Comparison of ENCODE assay signal across 9 cellular contexts in the genomic region with DNA sequence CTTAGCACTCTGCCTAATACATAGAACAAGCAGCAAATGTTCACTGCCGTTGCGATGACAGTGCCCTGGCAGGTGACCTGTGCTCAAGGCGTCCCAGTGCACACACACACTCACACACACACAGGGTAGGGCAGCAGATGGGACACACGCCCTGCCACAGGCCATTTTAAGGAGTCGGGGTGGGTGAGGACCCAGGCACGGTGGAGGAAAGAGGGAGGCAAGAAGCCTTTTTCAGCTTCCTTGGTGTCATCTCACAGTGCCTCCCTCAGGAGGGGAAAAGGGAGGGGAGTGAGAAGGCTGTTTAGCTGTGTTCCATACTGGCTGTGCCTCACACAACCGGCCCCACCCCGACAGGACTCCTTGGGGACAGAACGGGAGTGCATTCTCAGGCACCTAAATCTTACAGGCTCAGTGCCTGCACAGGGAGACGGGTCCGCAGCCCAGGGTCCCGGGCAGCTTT. TPM values are rescaled to one million over a fixed set of nuclear protein-coding genes. Genes with fewer than 3 reads are reported as not detected.
DNase-seq lines count a peak whose midpoint lies in the region; ATAC-seq, FAIRE-seq and TF ChIP-seq lines count a peak whose summit lies in the region.
"Had no signal": no experiment of that assay in that cellular context is flagged by ENCODE, and none has a peak within 500 bp of the region (broad histone marks: within the 10 kb centered on the region; RNA-seq: fewer than 3 reads in every experiment).

No MANE protein-coding gene starts in this region.

- H3K9me3 ChIP-seq in HUES6 (ENCODE audit: control insufficient read depth, insufficient read depth, low read depth, low read length) (no peaks in the 10 kb centered on the region), astrocyte (ENCODE audit: insufficient read depth, low read depth, low read length) (no peaks in the 10 kb centered on the region), left lung (no peaks in the 10 kb centered on the region), smooth muscle cell (replicated peaks; ENCODE audit: low read depth) (no peaks in the 10 kb centered on the region)

- peaks cover 60% of the 10 kb centered on the region for H3K27me3 Mint-ChIP-seq in astrocyte (ENCODE audit: low read depth, unreplicated experiment)

- no peak for TF ChIP-seq CTCF in astrocyte (IDR thresholded peaks at IDR 0.05; ENCODE audit: insufficient read depth, low read depth, low read length)
- no peak for TF ChIP-seq CTCF in left lung (IDR thresholded peaks at IDR 0.05)
- no peak for TF ChIP-seq CTCF in smooth muscle cell (IDR thresholded peaks at IDR 0.05; ENCODE audit: borderline replicate concordance, insufficient read depth, poor library complexity, severe bottlenecking)
- no peak for TF ChIP-seq CTCF in lower leg skin (IDR thresholded peaks at IDR 0.05)

- peaks cover 19% of the 10 kb centered on the region for H4K20me1 ChIP-seq in astrocyte (ENCODE audit: insufficient read depth, low read length)
- no peaks in the 10 kb centered on the region for H4K20me1 ChIP-seq in smooth muscle cell (ENCODE audit: low read depth)

- no peak overlapping the region for H3K9ac ChIP-seq in HUES6 (ENCODE audit: low read length)
- peak overlapping the region; percentile 40 for H3K9ac ChIP-seq in astrocyte (ENCODE audit: low read length)
- H3K9ac ChIP-seq in smooth muscle cell (ENCODE audit: low read depth), result peak overlapping the region; percentile 29

- H3K9me3 Mint-ChIP-seq in astrocyte (ENCODE audit: unreplicated experiment), result no peaks in the 10 kb centered on the region
- H3K9me3 Mint-ChIP-seq: activated naive CD8-positive, alpha-beta T cell treated with anti-CD3 and anti-CD28 coated beads, Interleukin-2, amount 10 ng/mL, durations not matched to agents 7 days and 5 days had no signal

- no peaks in the 10 kb centered on the region for H3K36me3 ChIP-seq in HUES6 (ENCODE audit: control insufficient read depth, insufficient read depth, low read length)
- H3K36me3 ChIP-seq in astrocyte (ENCODE audit: insufficient read depth, low read length), result no peaks in the 10 kb centered on the region
- no peaks in the 10 kb centered on the region for H3K36me3 ChIP-seq in left lung
- no peaks in the 10 kb centered on the region for H3K36me3 ChIP-seq in smooth muscle cell (ENCODE audit: low read depth)

- no peak for FAIRE-seq in astrocyte (lab: Jason Lieb, UNC)

- H3K4me1 ChIP-seq in HUES6 (ENCODE audit: control insufficient read depth, insufficient read depth, low read length), result peaks cover 15% of the 10 kb centered on the region
- peaks cover 12% of the 10 kb centered on the region for H3K4me1 ChIP-seq in astrocyte (ENCODE audit: insufficient read depth, low read length)
- peaks cover 4 to 22% of the 10 kb centered on the region in 2 donors for H3K4me1 ChIP-seq in left lung
- peaks cover 6% of the 10 kb centered on the region for H3K4me1 ChIP-seq in smooth muscle cell (ENCODE audit: low read depth)

- H3K4me2 ChIP-seq in astrocyte (ENCODE audit: low read length) (peak overlapping the region; percentile 87), smooth muscle cell (peak overlapping the region; percentile 94)

- H3K27me3 ChIP-seq in HUES6 (ENCODE audit: control insufficient read depth, insufficient read depth, low read length), result peaks cover 61% of the 10 kb centered on the region
- H3K27me3 ChIP-seq in astrocyte (ENCODE audit: insufficient read depth, low read length), result peaks cover 33% of the 10 kb centered on the region
- H3K27me3 ChIP-seq in left lung, result peaks cover 15 to 54% of the 10 kb centered on the region in 2 donors
- H3K27me3 ChIP-seq in smooth muscle cell (ENCODE audit: low read depth), result peaks cover 10% of the 10 kb centered on the region

- H2AFZ ChIP-seq in astrocyte (ENCODE audit: low read depth, low read length) (peak overlapping the region; percentile 50), smooth muscle cell (ENCODE audit: low read depth) (no peak overlapping the region)

- DNase-seq in astrocyte (ENCODE audit: low read depth), result no peak
- peak in 1 of 2 donors; percentile 68 for DNase-seq in left lung
- no peak for DNase-seq in smooth muscle cell (lab: John Stamatoyannopoulos, UW; ENCODE audit: unreplicated experiment)
- no peak for DNase-seq in lower leg skin (ENCODE audit: low spot score in 2 of 2)
- DNase-seq: activated naive CD8-positive, alpha-beta T cell treated with anti-CD3 and anti-CD28 coated beads, Interleukin-2, amount 10 ng/mL, durations not matched to agents 7 days and 5 days had no signal

- H3F3A ChIP-seq in smooth muscle cell (ENCODE audit: low read depth), result no peaks in the 10 kb centered on the region

- peaks cover 6% of the 10 kb centered on the region for H3K4me1 Mint-ChIP-seq in astrocyte (ENCODE audit: low read depth, unreplicated experiment)

- H3K27ac ChIP-seq in HUES6 (ENCODE audit: low read depth, low read length), result no peak overlapping the region
- no peak overlapping the region for H3K27ac ChIP-seq in astrocyte (ENCODE audit: low read depth, low read length)
- peak overlapping the region; percentile 61 to 62 for H3K27ac ChIP-seq in left lung
- H3K27ac ChIP-seq in smooth muscle cell (ENCODE audit: low read depth), result no peak overlapping the region

- no peak overlapping the region for H3K27ac Mint-ChIP-seq in astrocyte (ENCODE audit: unreplicated experiment)
- H3K27ac Mint-ChIP-seq: activated naive CD8-positive, alpha-beta T cell treated with anti-CD3 and anti-CD28 coated beads, Interleukin-2, amount 10 ng/mL, durations not matched to agents 7 days and 5 days had no signal

- TF ChIP-seq POLR2A in lower leg skin (IDR thresholded peaks at IDR 0.05), result no peak

- WGBS in smooth muscle cell (ENCODE audit: low lambda C conversion rate), result 29% methylated on average over 12 of the region's 12 CpGs
- WGBS in lower leg skin, 2 donors, result 18 to 19% methylated on average over 12 of the region's 12 CpGs

- H3K4me3 ChIP-seq in HUES6 (ENCODE audit: low read depth, low read length) (peak overlapping the region; percentile 65), astrocyte (ENCODE audit: insufficient read depth, low read depth, low read length) (peak overlapping the region; percentile 44), left lung (peak overlapping the region; percentile 49 to 51), smooth muscle cell (peak overlapping the region; percentile 61), lower leg skin (ENCODE audit: low read depth, poor library complexity, severe bottlenecking) (no peak overlapping the region)

- ATAC-seq in left lung (peak; percentile 4), HG02885 (IDR thresholded peaks at IDR 0.05; ENCODE audit: poor library complexity, unreplicated experiment) (no peak), GM21717 (IDR thresholded peaks at IDR 0.05; ENCODE audit: unreplicated experiment) (no peak), HG02981 (IDR thresholded peaks at IDR 0.05; ENCODE audit: unreplicated experiment) (no peak)

- peaks cover 3% of the 10 kb centered on the region for H3K36me3 Mint-ChIP-seq in astrocyte (ENCODE audit: low read depth, unreplicated experiment)
- H3K36me3 Mint-ChIP-seq: activated naive CD8-positive, alpha-beta T cell treated with anti-CD3 and anti-CD28 coated beads, Interleukin-2, amount 10 ng/mL, durations not matched to agents 7 days and 5 days had no signal

- intact Hi-C loops in left lung (cut with DNase I), result no loop called here
- intact Hi-C loops in lower leg skin (cut with DNase I; ENCODE audit: low total_unique reads), result no loop called here

- H3K79me2 ChIP-seq in astrocyte (ENCODE audit: insufficient read depth, low read length), result no peaks in the 10 kb centered on the region
- H3K79me2 ChIP-seq in smooth muscle cell (ENCODE audit: low read depth), result no peaks in the 10 kb centered on the region

- peak overlapping the region; percentile 52 for H3K4me3 Mint-ChIP-seq in astrocyte (ENCODE audit: unreplicated experiment)
- H3K4me3 Mint-ChIP-seq: activated naive CD8-positive, alpha-beta T cell treated with anti-CD3 and anti-CD28 coated beads, Interleukin-2, amount 10 ng/mL, durations not matched to agents 7 days and 5 days had no signal

RNA-seq across cellular contexts. Expression of gene PITPNM3, which starts 1.5 kb away (rescaled TPM):
- 1.0 and 1.3 TPM in 2 replicates for total RNA-seq in astrocyte
- 10 to 100 TPM; 12.3 to 13.8 TPM for total RNA-seq in left lung
- total RNA-seq in smooth muscle cell, result 2.6 and 3.9 TPM in 2 replicates
- polyA plus RNA-seq in smooth muscle cell, result 2.4 and 3.7 TPM in 2 replicates
- 10 to 100 TPM; 11.9 to 19.5 (median 16.3) TPM for total RNA-seq in lower leg skin

Comparison
In these comparisons a context has a peak if more than half of its experiments do, and no peak if none do; other contexts are left out.
1. H3K27ac ChIP-seq: peak in left lung (2 of 2); none in HUES6 (single experiment), astrocyte (single experiment) and smooth muscle cell (single experiment).